Comparison of ENCODE assay signal across 9 cellular contexts in genomic region chr2:182866461-182867369, GRCh38. TPM values are rescaled to one million over a fixed set of nuclear protein-coding genes. Genes with fewer than 3 reads are reported as not detected.
DNase-seq lines count a peak whose midpoint lies in the region; ATAC-seq, FAIRE-seq and TF ChIP-seq lines count a peak whose summit lies in the region.
"Had no signal": no experiment of that assay in that cellular context is flagged by ENCODE, and none has a peak within 500 bp of the region (broad histone marks: within the 10 kb centered on the region; RNA-seq: fewer than 3 reads in every experiment).

Gene FRZB, minus strand, starts transcription at chr2:182866637. Its CDS starts 85 bp downstream, at chr2:182866552.

- FAIRE-seq in D721Med (lab: Jason Lieb, UNC): no peak
- no peak for FAIRE-seq in RCC 7860 (lab: Jason Lieb, UNC)

- H3K4me2 ChIP-seq in KMS-11 (peak within 1 kb of the TSS; percentile 53), trophoblast cell (ENCODE audit: low read length) (peak within 1 kb of the TSS; percentile 95)

- H3K79me1 ChIP-seq in trophoblast cell (ENCODE audit: low read length): peaks cover 3% of the 10 kb centered on the region

- no peak within 1 kb of the TSS for H4K12ac ChIP-seq in trophoblast cell (ENCODE audit: low read depth, low read length)

- peak within 1 kb of the TSS; percentile 35 for H3K14ac ChIP-seq in trophoblast cell (ENCODE audit: low read length)

- H3K27me3 ChIP-seq in KMS-11 (ENCODE audit: insufficient read depth, low read depth) (no peaks in the 10 kb centered on the region), trophoblast cell (ENCODE audit: insufficient read depth, low read length) (peaks cover 17% of the 10 kb centered on the region)

- H3K79me2 ChIP-seq in KMS-11 (ENCODE audit: insufficient read depth, low read depth): no peaks in the 10 kb centered on the region
- H3K79me2 ChIP-seq in trophoblast cell (ENCODE audit: control insufficient read depth, insufficient read depth, low read length, poor library complexity): no peaks in the 10 kb centered on the region

- H3K4me3 ChIP-seq in KMS-11 (IDR thresholded peaks at IDR 0.05; ENCODE audit: insufficient read depth, low read depth, low read length) (peak within 1 kb of the TSS; percentile 42), trophoblast cell (ENCODE audit: low read depth, low read length) (peak within 1 kb of the TSS; percentile 47)

- H3K4ac ChIP-seq in trophoblast cell (ENCODE audit: low read depth, low read length): no peak within 1 kb of the TSS

- H2BK120ac ChIP-seq in trophoblast cell (ENCODE audit: insufficient read depth, low read length, poor library complexity): no peak within 1 kb of the TSS

- no peak for TF ChIP-seq CTCF in KMS-11 (conservative IDR thresholded peaks at IDR 0.05; ENCODE audit: low read depth, low read length)
- no peak for TF ChIP-seq CTCF in D721Med (IDR thresholded peaks at IDR 0.05; ENCODE audit: insufficient read depth, missing control alignments)

- peak within 1 kb of the TSS; percentile 49 for H4K8ac ChIP-seq in trophoblast cell (ENCODE audit: low read depth, low read length)

- H3K36me3 ChIP-seq in KMS-11 (ENCODE audit: insufficient read depth) (no peaks in the 10 kb centered on the region), trophoblast cell (ENCODE audit: control insufficient read depth in 1 of 2, insufficient read depth in 2 of 2, low read length in 2 of 2) (no peaks in the 10 kb centered on the region)

- no peak within 1 kb of the TSS for H2AK5ac ChIP-seq in trophoblast cell (ENCODE audit: low read length)

- H4K20me1 ChIP-seq in KMS-11 (ENCODE audit: insufficient read depth): no peaks in the 10 kb centered on the region

- H3K27ac ChIP-seq in KMS-11 (no peak within 1 kb of the TSS), trophoblast cell (ENCODE audit: low read depth, low read length) (no peak within 1 kb of the TSS)
- H3K27ac ChIP-seq: HL-60 had no signal

- peak; percentile 10 for DNase-seq in DMS 273 treated with DMSO at 0.1 percent for 48 hours (lab: John Stamatoyannopoulos, UW)
- peak; percentile 85 for DNase-seq in amniotic epithelial cell (ENCODE audit: low read depth)
- DNase-seq in cardiac septum (ENCODE audit: low spot score): peak; percentile 78
- DNase-seq in trophoblast cell: peak in 1 of 2 donors; percentile 9
- DNase-seq in D721Med (ENCODE audit: insufficient read length, low spot score): no peak
- no peak for DNase-seq in RCC 7860 (ENCODE audit: low spot score)

- ATAC-seq in GM18868 (IDR thresholded peaks at IDR 0.05; ENCODE audit: unreplicated experiment): no peak

- peak within 1 kb of the TSS; percentile 27 for H2BK12ac ChIP-seq in trophoblast cell (ENCODE audit: low read length)

- intact Hi-C loops in cardiac septum (cut with DNase I): no loop called here

- no peak within 1 kb of the TSS for H3K18ac ChIP-seq in trophoblast cell (ENCODE audit: low read length)

- H4K91ac ChIP-seq in trophoblast cell (ENCODE audit: low read depth, low read length): peak within 1 kb of the TSS; percentile 8

- no peaks in the 10 kb centered on the region for H3K9me3 ChIP-seq in trophoblast cell (ENCODE audit: insufficient read depth, low read depth, low read length)

- no peak within 1 kb of the TSS for H3K23ac ChIP-seq in trophoblast cell (ENCODE audit: low read length)

- no peak within 1 kb of the TSS for H2BK5ac ChIP-seq in trophoblast cell (ENCODE audit: low read depth, low read length, poor library complexity)

- no CpG with 5 or more reads among the region's 55 CpGs for WGBS in trophoblast cell (ENCODE audit: extremely low coverage, insufficient coverage, insufficient read length)

- H3K9ac ChIP-seq in KMS-11 (peak within 1 kb of the TSS; percentile 28; the same call in 1 of the 2 replicates), trophoblast cell (ENCODE audit: low read length) (peak within 1 kb of the TSS; percentile 36)

- peak within 1 kb of the TSS; percentile 81 for H2AFZ ChIP-seq in KMS-11 (ENCODE audit: low read depth)
- peak within 1 kb of the TSS; percentile 48 for H2AFZ ChIP-seq in trophoblast cell (ENCODE audit: insufficient read depth, low read length, poor library complexity)

- peaks cover 3% of the 10 kb centered on the region for H3K4me1 ChIP-seq in KMS-11 (ENCODE audit: low read depth, poor library complexity, severe bottlenecking)
- peaks cover 13 to 17% of the 10 kb centered on the region in 2 experiments for H3K4me1 ChIP-seq in trophoblast cell (ENCODE audit: control insufficient read depth in 1 of 2, insufficient read depth in 2 of 2, low read length in 2 of 2)

RNA-seq across cellular contexts. Expression of gene FRZB, which starts in this region (rescaled TPM):
- total RNA-seq in cardiac septum: 4.3 TPM
- polyA plus RNA-seq in trophoblast cell (2013): 0.25 and 0.36 TPM in 2 replicates

Comparison
In these comparisons a context has a peak if more than half of its experiments do, and no peak if none do; other contexts are left out.
1. DNase-seq: peak in DMS 273 treated with DMSO at 0.1 percent for 48 hours (single experiment), amniotic epithelial cell (single experiment) and cardiac septum (single experiment); none in D721Med (single experiment) and RCC 7860 (single experiment).